ENCODE assay signal across 8 cellular contexts in genomic region chr1:12153181-12153785, GRCh38. TPM values are rescaled to one million over a fixed set of nuclear protein-coding genes. Genes with fewer than 3 reads are reported as not detected.
DNase-seq lines count a peak whose midpoint lies in the region; ATAC-seq and TF ChIP-seq lines count a peak whose summit lies in the region.

No MANE protein-coding gene starts in this region.

- no peaks in the 10 kb centered on the region for H3K27me3 Mint-ChIP-seq in CD8-positive, alpha-beta memory T cell
- H3K27me3 Mint-ChIP-seq in activated naive CD8-positive, alpha-beta T cell = no peaks in the 10 kb centered on the region
- no peaks in the 10 kb centered on the region for H3K27me3 Mint-ChIP-seq in activated T-helper 2 cell treated with anti-CD3 and anti-CD28 coated beads, Interferon-gamma antibody, Interleukin-2, Interleukin-4, amounts not matched to agents 10 μg/mL and 5 μg/mL and 100 μg/mL, durations not matched to agents 14 hours and 24 hours and 36 hours (ENCODE audit: low read depth)

- H3K4me3 Mint-ChIP-seq in CD8-positive, alpha-beta memory T cell = peak overlapping the region in 6 of 7 donors; percentile 29 to 78 (median 52)
- no peak overlapping the region for H3K4me3 Mint-ChIP-seq in activated naive CD8-positive, alpha-beta T cell
- no peak overlapping the region for H3K4me3 Mint-ChIP-seq in activated T-helper 2 cell treated with anti-CD3 and anti-CD28 coated beads, Interferon-gamma antibody, Interleukin-2, Interleukin-4, amounts not matched to agents 10 μg/mL and 5 μg/mL and 100 μg/mL, durations not matched to agents 14 hours and 24 hours and 36 hours (ENCODE audit: low read depth)

- POLR2A ChIA-PET in CD8-positive, alpha-beta memory T cell (lab: Charles Lee) = interaction anchor here (0.8 kb wide), 1 partner anchor 8 kb away, joined by 3 read pairs; no protein-coding TSS in a partner anchor

- ATAC-seq in HG03442 (IDR thresholded peaks at IDR 0.05; ENCODE audit: unreplicated experiment) (peak; percentile 33), upper lobe of right lung (peak; percentile 84)

- H3K9me3 ChIP-seq in CD8-positive, alpha-beta memory T cell (ENCODE audit: low read length) = no peaks in the 10 kb centered on the region
- H3K9me3 ChIP-seq in upper lobe of right lung = no peaks in the 10 kb centered on the region

- peak in 3 of 5 donors; percentile 25 to 50 (median 31) for DNase-seq in CD8-positive, alpha-beta memory T cell
- DNase-seq in islet precursor cell = peak; percentile 81
- DNase-seq in upper lobe of right lung = peak; percentile 76
- no peak for DNase-seq in NCI-H2227 treated with DMSO at 0.1 percent for 48 hours (lab: John Stamatoyannopoulos, UW)
- no peak for DNase-seq in activated T-helper 2 cell treated with anti-CD3 and anti-CD28 coated beads, Interferon-gamma antibody, Interleukin-2, Interleukin-4, amounts not matched to agents 10 μg/mL and 5 μg/mL and 100 μg/mL, durations not matched to agents 14 hours and 24 hours and 36 hours (ENCODE audit: low spot score)
- DNase-seq in activated CD8-positive, alpha-beta memory T cell treated with anti-CD3 and anti-CD28 coated beads, Interleukin-2, amount 50 U/mL, for 4 hours = no peak

- no peaks in the 10 kb centered on the region for H3K9me3 Mint-ChIP-seq in CD8-positive, alpha-beta memory T cell
- H3K9me3 Mint-ChIP-seq in activated naive CD8-positive, alpha-beta T cell (ENCODE audit: low read depth) = no peaks in the 10 kb centered on the region
- peaks cover 10% of the 10 kb centered on the region for H3K9me3 Mint-ChIP-seq in activated T-helper 2 cell treated with anti-CD3 and anti-CD28 coated beads, Interferon-gamma antibody, Interleukin-2, Interleukin-4, amounts not matched to agents 10 μg/mL and 5 μg/mL and 100 μg/mL, durations not matched to agents 14 hours and 24 hours and 36 hours

- TF ChIP-seq CTCF in upper lobe of right lung (IDR thresholded peaks at IDR 0.05) = no peak

- peaks cover 70% of the 10 kb centered on the region for H3K4me1 ChIP-seq in CD8-positive, alpha-beta memory T cell (ENCODE audit: insufficient read depth, low read length)
- H3K4me1 ChIP-seq in upper lobe of right lung = peaks cover 52% of the 10 kb centered on the region

- H3K4me3 ChIP-seq in CD8-positive, alpha-beta memory T cell (ENCODE audit: low read length) = no peak overlapping the region
- no peak overlapping the region for H3K4me3 ChIP-seq in upper lobe of right lung

- H3K36me3 Mint-ChIP-seq in CD8-positive, alpha-beta memory T cell = no peaks in the 10 kb centered on the region
- H3K36me3 Mint-ChIP-seq in activated naive CD8-positive, alpha-beta T cell = peaks cover 7% of the 10 kb centered on the region
- peaks cover 17% of the 10 kb centered on the region for H3K36me3 Mint-ChIP-seq in activated T-helper 2 cell treated with anti-CD3 and anti-CD28 coated beads, Interferon-gamma antibody, Interleukin-2, Interleukin-4, amounts not matched to agents 10 μg/mL and 5 μg/mL and 100 μg/mL, durations not matched to agents 14 hours and 24 hours and 36 hours (ENCODE audit: low read depth)

- intact Hi-C loops in upper lobe of right lung (cut with DNase I) = no loop called here
- intact Hi-C loops in activated T-helper 2 cell treated with anti-CD3 and anti-CD28 coated beads, Interferon-gamma antibody, Interleukin-2, Interleukin-4, amounts not matched to agents 10 μg/mL and 5 μg/mL and 100 μg/mL, durations not matched to agents 14 hours and 24 hours and 36 hours (cut with micrococcal nuclease) = no loop called here

- H3K27me3 ChIP-seq in CD8-positive, alpha-beta memory T cell (ENCODE audit: insufficient read depth, low read length, poor library complexity, severe bottlenecking) = no peaks in the 10 kb centered on the region
- no peaks in the 10 kb centered on the region for H3K27me3 ChIP-seq in upper lobe of right lung

- CTCF ChIA-PET in CD8-positive, alpha-beta memory T cell (lab: Charles Lee) = interaction anchor here (1.1 to 1.8 kb wide), 2 partner anchors 16 to 25 kb away, joined by 3 to 5 read pairs; no protein-coding TSS in a partner anchor

- H3K4me1 Mint-ChIP-seq in CD8-positive, alpha-beta memory T cell = peaks cover 81 to 88% (median 82%) of the 10 kb centered on the region in 3 donors
- peaks cover 86% of the 10 kb centered on the region for H3K4me1 Mint-ChIP-seq in activated naive CD8-positive, alpha-beta T cell (ENCODE audit: low read depth)
- H3K4me1 Mint-ChIP-seq in activated T-helper 2 cell treated with anti-CD3 and anti-CD28 coated beads, Interferon-gamma antibody, Interleukin-2, Interleukin-4, amounts not matched to agents 10 μg/mL and 5 μg/mL and 100 μg/mL, durations not matched to agents 14 hours and 24 hours and 36 hours (ENCODE audit: low read depth) = peaks cover 81% of the 10 kb centered on the region

- no peaks in the 10 kb centered on the region for H3K36me3 ChIP-seq in CD8-positive, alpha-beta memory T cell (ENCODE audit: insufficient read depth, low read length)
- no peaks in the 10 kb centered on the region for H3K36me3 ChIP-seq in upper lobe of right lung

- peak overlapping the region; percentile 6 for H3K27ac ChIP-seq in CD8-positive, alpha-beta memory T cell (ENCODE audit: low read depth, low read length)
- peak overlapping the region; percentile 75 for H3K27ac ChIP-seq in upper lobe of right lung

- peak overlapping the region; percentile 89 to 99 (median 98) for H3K27ac Mint-ChIP-seq in CD8-positive, alpha-beta memory T cell
- peak overlapping the region; percentile 1 for H3K27ac Mint-ChIP-seq in activated naive CD8-positive, alpha-beta T cell
- no peak overlapping the region for H3K27ac Mint-ChIP-seq in activated T-helper 2 cell treated with anti-CD3 and anti-CD28 coated beads, Interferon-gamma antibody, Interleukin-2, Interleukin-4, amounts not matched to agents 10 μg/mL and 5 μg/mL and 100 μg/mL, durations not matched to agents 14 hours and 24 hours and 36 hours

RNA-seq across cellular contexts. Expression of gene TNFRSF1B, which starts 13.5 kb away (rescaled TPM):
- total RNA-seq in CD8-positive, alpha-beta memory T cell = 100 to 1,000 TPM; 169 to 174 TPM
- 164 TPM for polyA plus RNA-seq in CD8-positive, alpha-beta memory T cell
- total RNA-seq in upper lobe of right lung = 62.4 TPM
- total RNA-seq in activated T-helper 2 cell treated with anti-CD3 and anti-CD28 coated beads, Interferon-gamma antibody, Interleukin-2, Interleukin-4, amounts not matched to agents 10 μg/mL and 5 μg/mL and 100 μg/mL, durations not matched to agents 14 hours and 24 hours and 36 hours = 150 and 153 TPM in 2 replicates

Comparison
In these comparisons a context has a peak if more than half of its experiments do, and no peak if none do; other contexts are left out.
1. DNase-seq: peak in CD8-positive, alpha-beta memory T cell (3 of 5), islet precursor cell (single experiment) and upper lobe of right lung (single experiment); none in NCI-H2227 treated with DMSO at 0.1 percent for 48 hours (single experiment), activated T-helper 2 cell treated with anti-CD3 and anti-CD28 coated beads, Interferon-gamma antibody, Interleukin-2, Interleukin-4, amounts not matched to agents 10 μg/mL and 5 μg/mL and 100 μg/mL, durations not matched to agents 14 hours and 24 hours and 36 hours (single experiment) and activated CD8-positive, alpha-beta memory T cell treated with anti-CD3 and anti-CD28 coated beads, Interleukin-2, amount 50 U/mL, for 4 hours (single experiment).
2. H3K4me3 Mint-ChIP-seq: peak in CD8-positive, alpha-beta memory T cell (6 of 7); none in activated naive CD8-positive, alpha-beta T cell (single experiment) and activated T-helper 2 cell treated with anti-CD3 and anti-CD28 coated beads, Interferon-gamma antibody, Interleukin-2, Interleukin-4, amounts not matched to agents 10 μg/mL and 5 μg/mL and 100 μg/mL, durations not matched to agents 14 hours and 24 hours and 36 hours (single experiment).